ENCODE assay signal across 13 cellular contexts in the genomic region with DNA sequence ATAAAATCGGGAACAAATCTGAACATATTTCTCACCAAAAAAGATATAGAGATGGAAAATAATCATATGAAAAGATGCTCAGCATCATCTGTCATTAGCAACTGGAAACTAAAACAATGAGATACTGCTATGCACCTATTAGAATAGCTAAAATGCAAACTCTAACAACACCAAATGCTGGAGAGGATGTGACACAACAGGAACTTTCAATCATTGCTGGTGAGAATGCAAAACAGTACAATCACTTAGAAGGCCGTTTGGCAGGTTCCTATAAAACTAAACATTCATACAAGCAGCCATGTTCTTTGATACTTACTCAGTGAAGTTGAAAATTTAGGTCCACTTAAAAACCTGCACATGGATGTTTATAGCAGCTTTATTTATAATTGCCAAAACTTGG.
DNase-seq lines count a peak whose midpoint lies in the region; ATAC-seq and TF ChIP-seq lines count a peak whose summit lies in the region.
"Had no signal": no experiment of that assay in that cellular context is flagged by ENCODE, and none has a peak within 500 bp of the region (broad histone marks: within the 10 kb centered on the region; RNA-seq: fewer than 3 reads in every experiment).

No MANE protein-coding gene starts in this region.

- TF ChIP-seq EP300 in ovary (IDR thresholded peaks at IDR 0.05) = no peak

- DNase-seq in activated naive CD4-positive, alpha-beta T cell treated with anti-CD3 and anti-CD28 coated beads, Interleukin-2, amount 10 ng/mL, durations not matched to agents 7 days and 5 days = no peak
- DNase-seq in activated naive CD4-positive, alpha-beta T cell treated with anti-CD3 and anti-CD28 coated beads, Interleukin-2, amount 50 U/mL, for 72 hours (ENCODE audit: low spot score in 2 of 2) = no peak
- DNase-seq in epithelial cell of esophagus (ENCODE audit: low read depth) (peak; percentile 44), thyroid gland (no peak), NCI-H2196 treated with DMSO at 0.1 percent for 48 hours (lab: John Stamatoyannopoulos, UW; ENCODE audit: unreplicated experiment) (no peak), ovary (no peak)
- DNase-seq: HCEC 1CT, NCI-H1092 treated with DMSO at 0.1 percent for 48 hours, NCI-H1436 treated with DMSO at 0.1 percent for 48 hours, NCI-H187 treated with DMSO at 0.1 percent for 48 hours, NCI-H748 treated with DMSO at 0.1 percent for 48 hours, PC-3 had no signal

- H3K9me3 ChIP-seq in thyroid gland = no peaks in the 10 kb centered on the region
- H3K9me3 ChIP-seq in ovary = no peaks in the 10 kb centered on the region

- H3K9me3 Mint-ChIP-seq in activated naive CD4-positive, alpha-beta T cell treated with anti-CD3 and anti-CD28 coated beads, Interleukin-2, amount 10 ng/mL, durations not matched to agents 7 days and 5 days = peaks cover 5% of the 10 kb centered on the region
- H3K9me3 Mint-ChIP-seq in activated naive CD4-positive, alpha-beta T cell treated with anti-CD3 and anti-CD28 coated beads, Interleukin-2, amount 50 U/mL, for 72 hours = no peaks in the 10 kb centered on the region
- H3K9me3 Mint-ChIP-seq in activated T-helper 17 cell treated with anti-CD3 and anti-CD28 coated beads, Interleukin-2, amount 50 U/mL, for 72 hours = no peaks in the 10 kb centered on the region

- peak overlapping the region in 2 of 3 donors; percentile 96 to 97 for H3K27ac ChIP-seq in thyroid gland
- H3K27ac ChIP-seq in ovary = no peak overlapping the region

- H3K36me3 ChIP-seq in thyroid gland = no peaks in the 10 kb centered on the region
- H3K36me3 ChIP-seq in ovary = no peaks in the 10 kb centered on the region

- H3K27ac Mint-ChIP-seq in activated naive CD4-positive, alpha-beta T cell treated with anti-CD3 and anti-CD28 coated beads, Interleukin-2, amount 10 ng/mL, durations not matched to agents 7 days and 5 days = peak overlapping the region; percentile 12
- H3K27ac Mint-ChIP-seq in activated naive CD4-positive, alpha-beta T cell treated with anti-CD3 and anti-CD28 coated beads, Interleukin-2, amount 50 U/mL, for 72 hours = no peak overlapping the region
- no peak overlapping the region for H3K27ac Mint-ChIP-seq in activated T-helper 17 cell treated with anti-CD3 and anti-CD28 coated beads, Interleukin-2, amount 50 U/mL, for 72 hours

- H3K4me1 ChIP-seq in thyroid gland = peaks cover 64 to 72% of the 10 kb centered on the region in 2 donors
- peaks cover 3% of the 10 kb centered on the region for H3K4me1 ChIP-seq in ovary (ENCODE audit: insufficient read depth)

- H3K4me3 Mint-ChIP-seq in activated naive CD4-positive, alpha-beta T cell treated with anti-CD3 and anti-CD28 coated beads, Interleukin-2, amount 10 ng/mL, durations not matched to agents 7 days and 5 days = no peak overlapping the region
- peak overlapping the region; percentile 36 for H3K4me3 Mint-ChIP-seq in activated T-helper 17 cell treated with anti-CD3 and anti-CD28 coated beads, Interleukin-2, amount 50 U/mL, for 72 hours

- CTCF ChIA-PET in activated naive CD4-positive, alpha-beta T cell treated with anti-CD3 and anti-CD28 coated beads, Interleukin-2, amount 10 ng/mL, durations not matched to agents 7 days and 5 days (lab: Charles Lee) = interaction anchor here (0.8 kb wide), 1 partner anchor 63 kb away, joined by 3 read pairs; no protein-coding TSS in a partner anchor

- TF ChIP-seq CTCF in epithelial cell of esophagus (IDR thresholded peaks at IDR 0.05; ENCODE audit: insufficient read depth, low read depth, low read length, missing control alignments) (no peak), thyroid gland (IDR thresholded peaks at IDR 0.05) (no peak), ovary (IDR thresholded peaks at IDR 0.05) (no peak)

- no peak for ATAC-seq in activated naive CD4-positive, alpha-beta T cell treated with anti-CD3 and anti-CD28 coated beads, Interleukin-2, amount 50 U/mL, for 72 hours
- ATAC-seq in activated T-helper 17 cell treated with anti-CD3 and anti-CD28 coated beads, Interleukin-2, amount 50 U/mL, for 72 hours (replicated peaks) = peak; percentile 46
- ATAC-seq: PC-3 had no signal

- WGBS in thyroid gland, 2 donors = 77 to 83% methylated on average over 2 of the region's 2 CpGs
- 55 to 70% (median 63%) methylated on average over 2 of the region's 2 CpGs for WGBS in ovary, 3 donors

- H3K36me3 Mint-ChIP-seq in activated naive CD4-positive, alpha-beta T cell treated with anti-CD3 and anti-CD28 coated beads, Interleukin-2, amount 10 ng/mL, durations not matched to agents 7 days and 5 days = peaks cover 2% of the 10 kb centered on the region
- no peaks in the 10 kb centered on the region for H3K36me3 Mint-ChIP-seq in activated naive CD4-positive, alpha-beta T cell treated with anti-CD3 and anti-CD28 coated beads, Interleukin-2, amount 50 U/mL, for 72 hours
- no peaks in the 10 kb centered on the region for H3K36me3 Mint-ChIP-seq in activated T-helper 17 cell treated with anti-CD3 and anti-CD28 coated beads, Interleukin-2, amount 50 U/mL, for 72 hours (ENCODE audit: low read depth)

- H3K27me3 Mint-ChIP-seq in activated naive CD4-positive, alpha-beta T cell treated with anti-CD3 and anti-CD28 coated beads, Interleukin-2, amount 10 ng/mL, durations not matched to agents 7 days and 5 days = peaks cover 78% of the 10 kb centered on the region
- H3K27me3 Mint-ChIP-seq in activated T-helper 17 cell treated with anti-CD3 and anti-CD28 coated beads, Interleukin-2, amount 50 U/mL, for 72 hours = peaks cover 2% of the 10 kb centered on the region

- H3K4me1 Mint-ChIP-seq in activated naive CD4-positive, alpha-beta T cell treated with anti-CD3 and anti-CD28 coated beads, Interleukin-2, amount 10 ng/mL, durations not matched to agents 7 days and 5 days = peaks cover 35% of the 10 kb centered on the region
- H3K4me1 Mint-ChIP-seq in activated T-helper 17 cell treated with anti-CD3 and anti-CD28 coated beads, Interleukin-2, amount 50 U/mL, for 72 hours = peaks cover 21% of the 10 kb centered on the region

- no peak overlapping the region for H3K4me3 ChIP-seq in epithelial cell of esophagus (ENCODE audit: low read length)
- no peak overlapping the region for H3K4me3 ChIP-seq in thyroid gland (replicated peaks in 1 of 3)
- no peak overlapping the region for H3K4me3 ChIP-seq in ovary

- TF ChIP-seq POLR2A in thyroid gland (IDR thresholded peaks at IDR 0.05) = no peak
- TF ChIP-seq POLR2A in ovary (IDR thresholded peaks at IDR 0.05) = no peak

- intact Hi-C loops in thyroid gland (cut with DNase I) = no loop called here
- intact Hi-C loops in ovary (cut with DNase I) = no loop called here

- H3K27me3 ChIP-seq in thyroid gland = no peaks in the 10 kb centered on the region
- H3K27me3 ChIP-seq in ovary = no peaks in the 10 kb centered on the region

Comparison
In these comparisons a context has a peak if more than half of its experiments do, and no peak if none do; other contexts are left out.
1. H3K27ac ChIP-seq: peak in thyroid gland (2 of 3); none in ovary (0 of 2).